Comparison of ENCODE assay signal across 8 cellular contexts in the genomic region with DNA sequence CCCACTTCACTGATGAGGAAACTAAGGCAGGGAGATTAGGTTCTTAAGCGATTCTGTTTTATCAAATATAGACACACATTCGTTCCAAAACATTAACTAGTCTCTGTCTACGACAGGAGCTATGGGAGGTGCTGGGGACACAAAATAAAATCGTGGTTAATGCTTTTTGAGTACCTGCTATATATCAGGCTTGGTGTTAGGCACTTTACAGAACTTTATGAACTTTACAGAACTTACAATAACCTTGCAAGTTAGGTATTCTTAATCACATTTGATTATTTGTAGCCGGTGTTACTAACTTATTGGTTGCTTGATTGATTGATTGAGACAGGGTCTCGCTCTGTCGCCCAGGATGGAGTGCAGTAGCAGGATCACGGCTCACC. TPM values are rescaled to one million over a fixed set of nuclear protein-coding genes. Genes with fewer than 3 reads are reported as not detected.
DNase-seq lines count a peak whose midpoint lies in the region; ATAC-seq, FAIRE-seq and TF ChIP-seq lines count a peak whose summit lies in the region.

No MANE protein-coding gene starts in this region.

- CTCF ChIA-PET in PC-9 (lab: Charles Lee): no interaction called here
- CTCF ChIA-PET in endothelial cell of umbilical vein (lab: Charles Lee): interaction anchor here (1.1 to 7.3 kb wide), 5 partner anchors 40 to 741 kb away, joined by 3 to 193 read pairs (median 29); a partner anchor contains a TSS

- DNase-seq in PC-9: no peak
- DNase-seq in endothelial cell of umbilical vein (ENCODE audit: low read depth, low spot score): no peak
- DNase-seq in psoas muscle: no peak
- no peak for DNase-seq in NCI-H524 (lab: John Stamatoyannopoulos, UW)
- DNase-seq in KG1 (lab: John Stamatoyannopoulos, UW): no peak
- DNase-seq in NCI-H1436 treated with DMSO at 0.1 percent for 48 hours (lab: John Stamatoyannopoulos, UW): no peak

- H3K9ac ChIP-seq in ES-I3 (ENCODE audit: low read depth, low read length): peak overlapping the region; percentile 29; the same call in 1 of the 2 replicates
- H3K9ac ChIP-seq in endothelial cell of umbilical vein (replicated peaks; ENCODE audit: extremely low read depth, insufficient read depth, low read length): no peak overlapping the region

- no peak for TF ChIP-seq POLR2A in endothelial cell of umbilical vein (IDR thresholded peaks at IDR 0.05; ENCODE audit: low read depth, low read length)

- H3K4me1 ChIP-seq in ES-I3 (ENCODE audit: insufficient read depth, low read length) (peaks cover 7% of the 10 kb centered on the region; the same call in 1 of the 2 replicates), PC-9 (replicated peaks; ENCODE audit: insufficient read depth) (peaks cover 15% of the 10 kb centered on the region; the same call in 1 of the 2 replicates), endothelial cell of umbilical vein (ENCODE audit: control insufficient read depth, extremely low read depth, insufficient read depth, low read length) (peaks cover 27% of the 10 kb centered on the region), psoas muscle (peaks cover 22% of the 10 kb centered on the region)

- H3K4me2 ChIP-seq in PC-9 (peak overlapping the region; percentile 100), endothelial cell of umbilical vein (ENCODE audit: insufficient read depth, low read length) (peak overlapping the region; percentile 39)

- TSS peak; percentile 33 for BruUV-seq in PC-9 (replicated peaks; lab: Mats Ljungman, UMichigan)
- TSS peak; percentile 7 for BruUV-seq in endothelial cell of umbilical vein (replicated peaks; lab: Mats Ljungman, UMichigan)

- H3K9me3 ChIP-seq in ES-I3 (ENCODE audit: control insufficient read depth, insufficient read depth, low read length) (no peaks in the 10 kb centered on the region), PC-9 (ENCODE audit: insufficient read depth, low read depth) (no peaks in the 10 kb centered on the region), endothelial cell of umbilical vein (replicated peaks; ENCODE audit: control insufficient read depth, insufficient read depth, low read length) (no peaks in the 10 kb centered on the region), psoas muscle (no peaks in the 10 kb centered on the region)

- H3K9me2 ChIP-seq in PC-9 (ENCODE audit: insufficient read depth): no peaks in the 10 kb centered on the region

- H3K79me2 ChIP-seq in PC-9 (ENCODE audit: low read depth) (peaks cover 29% of the 10 kb centered on the region), endothelial cell of umbilical vein (ENCODE audit: control insufficient read depth, insufficient read depth, low read length) (peaks cover 33% of the 10 kb centered on the region)

- H3K4me3 ChIP-seq in PC-9 (peak overlapping the region; percentile 50; the same call in 1 of the 2 replicates), endothelial cell of umbilical vein (replicated peaks in 1 of 3; ENCODE audit: insufficient read depth in 1 of 3, low read depth in 1 of 3, low read length in 3 of 3) (peak overlapping the region in 1 of 3 experiments; percentile 76), psoas muscle (peak overlapping the region; percentile 91)

- no peak overlapping the region for H3K27ac ChIP-seq in PC-9
- H3K27ac ChIP-seq in endothelial cell of umbilical vein (ENCODE audit: insufficient read depth, low read depth, low read length): no peak overlapping the region
- peak overlapping the region; percentile 94 for H3K27ac ChIP-seq in psoas muscle

- intact Hi-C loops in PC-9 (cut with micrococcal nuclease; ENCODE audit: unreplicated experiment) (no loop called here), endothelial cell of umbilical vein (cut with micrococcal nuclease) (loop anchor here (5.0 kb wide), 2 partner anchors 302 to 482 kb away; a partner anchor contains a TSS), psoas muscle (cut with DNase I) (loop anchor here (5.0 kb wide), 2 partner anchors 87 to 147 kb away; a partner anchor contains a TSS)

- dilution Hi-C loops in endothelial cell of umbilical vein (cut with MboI; ENCODE audit: extremely low pct_ligation_motif_present, low sequenced_read_pairs): no loop called here

- ATAC-seq in psoas muscle (no peak), GM18498 (IDR thresholded peaks at IDR 0.05; ENCODE audit: unreplicated experiment) (no peak)

- TF ChIP-seq CTCF in PC-9 (conservative IDR thresholded peaks at IDR 0.05) (no peak), endothelial cell of umbilical vein (IDR thresholded peaks at IDR 0.05; ENCODE audit: extremely low read depth in 1 of 2, insufficient read depth in 1 of 2, low read depth in 1 of 2, low read length in 2 of 2) (no peak), psoas muscle (IDR thresholded peaks at IDR 0.05) (no peak)

- no peaks in the 10 kb centered on the region for H3F3A ChIP-seq in PC-9 (ENCODE audit: insufficient read depth, low read depth)

- H3K9me1 ChIP-seq in endothelial cell of umbilical vein (replicated peaks; ENCODE audit: control insufficient read depth, extremely low read depth, insufficient read depth, low read length): no peaks in the 10 kb centered on the region

- peak; percentile 18 for FAIRE-seq in endothelial cell of umbilical vein (lab: Jason Lieb, UNC)

- H2AFZ ChIP-seq in PC-9: peak overlapping the region; percentile 77; the same call in 1 of the 2 replicates
- peak overlapping the region; percentile 83 for H2AFZ ChIP-seq in endothelial cell of umbilical vein (ENCODE audit: low read depth, low read length)

- POLR2A ChIA-PET in PC-9 (lab: Charles Lee; ENCODE audit: unreplicated experiment) (no interaction called here), endothelial cell of umbilical vein (lab: Charles Lee) (interaction anchor here (1.2 kb wide), 1 partner anchor 40 kb away, joined by 3 read pairs; no protein-coding TSS in a partner anchor)

- WGBS in psoas muscle, 3 donors: 78 to 86% (median 84%) methylated on average over 8 of the region's 8 CpGs

- H4K20me1 ChIP-seq in PC-9 (ENCODE audit: insufficient read depth): peaks cover 30% of the 10 kb centered on the region
- no peaks in the 10 kb centered on the region for H4K20me1 ChIP-seq in endothelial cell of umbilical vein (replicated peaks; ENCODE audit: control insufficient read depth, extremely low read depth, insufficient read depth, low read length)

- peaks cover 4% of the 10 kb centered on the region; the same call in 1 of the 2 replicates for H3K36me3 ChIP-seq in ES-I3 (ENCODE audit: insufficient read depth, low read length)
- H3K36me3 ChIP-seq in PC-9 (ENCODE audit: low read depth): no peaks in the 10 kb centered on the region
- peaks cover 0 to 4% of the 10 kb centered on the region in 2 experiments for H3K36me3 ChIP-seq in endothelial cell of umbilical vein (ENCODE audit: control insufficient read depth in 2 of 2, extremely low read depth in 1 of 2, insufficient read depth in 2 of 2, low read length in 2 of 2)
- H3K36me3 ChIP-seq in psoas muscle (ENCODE audit: insufficient read depth in 1 of 2, low read depth in 1 of 2): peaks cover 4 to 13% of the 10 kb centered on the region in 2 donors

- no peaks in the 10 kb centered on the region for H3K27me3 ChIP-seq in PC-9 (ENCODE audit: insufficient read depth, low read depth)
- no peaks in the 10 kb centered on the region for H3K27me3 ChIP-seq in endothelial cell of umbilical vein (ENCODE audit: control insufficient read depth in 2 of 2, insufficient read depth in 2 of 2, low read length in 2 of 2)
- H3K27me3 ChIP-seq in psoas muscle (ENCODE audit: insufficient read depth in 3 of 3, low read length in 2 of 3): no peaks in the 10 kb centered on the region

TF ChIP-seq in endothelial cell of umbilical vein, 7 proteins besides CTCF, POLR2A, EP300 and RAD21:
- no peak for TF ChIP-seq JUN (IDR thresholded peaks at IDR 0.05; ENCODE audit: borderline replicate concordance, insufficient read depth, insufficient read length, low read depth)
- TF ChIP-seq FOS (IDR thresholded peaks at IDR 0.05; ENCODE audit: borderline replicate concordance, insufficient read depth, low read length): no peak
- no peak for TF ChIP-seq MYC (IDR thresholded peaks at IDR 0.05; ENCODE audit: low read depth, low read length)
- no peak for TF ChIP-seq GATA2 (IDR thresholded peaks at IDR 0.05; ENCODE audit: insufficient read depth, insufficient read length, low read depth, low read length)
- no peak for TF ChIP-seq EZH2 (IDR thresholded peaks at IDR 0.05; ENCODE audit: borderline replicate concordance, low read depth, low read length, severe bottlenecking)
- TF ChIP-seq, protein P1, sequence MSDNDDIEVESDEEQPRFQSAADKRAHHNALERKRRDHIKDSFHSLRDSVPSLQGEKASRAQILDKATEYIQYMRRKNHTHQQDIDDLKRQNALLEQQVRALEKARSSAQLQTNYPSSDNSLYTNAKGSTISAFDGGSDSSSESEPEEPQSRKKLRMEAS (IDR thresholded peaks at IDR 0.05; ENCODE audit: insufficient read depth, insufficient read length): no peak
- TF ChIP-seq POLR2AphosphoS5 (IDR thresholded peaks at IDR 0.05; ENCODE audit: insufficient read depth, low read depth, low read length): no peak

RNA-seq across cellular contexts. Expression of a gene that starts 0.5 kb away (rescaled TPM):
- total RNA-seq in PC-9 (2021) (11.5 and 14.3 TPM in 2 replicates), endothelial cell of umbilical vein (17.0 and 23.1 TPM in 2 replicates), psoas muscle (10 to 100 TPM in 3 of 4 donors, 1 to 10 TPM in 1; 9.2 to 20.9 (median 13.4) TPM)
- polyA plus RNA-seq in endothelial cell of umbilical vein (6.7 and 8.4 TPM in 2 replicates), psoas muscle (10 to 100 TPM in 2 of 3 donors, 1 to 10 TPM in 1; 8.6 to 12.1 (median 10.4) TPM)
- polyA plus RNA-seq in endothelial cell of umbilical vein (2011; cell fraction: cytosol; rRNA removed): 9.9 and 12.2 TPM in 2 replicates
- 27.4 and 28.4 TPM in 2 replicates for polyA plus RNA-seq in endothelial cell of umbilical vein (2011; cell fraction: nucleus; rRNA removed)
- polyA plus RNA-seq in endothelial cell of umbilical vein (2012): 13.2 and 17.2 TPM in 2 replicates
- 9.1 and 15.4 TPM in 2 replicates for polyA minus RNA-seq in endothelial cell of umbilical vein
- polyA minus RNA-seq in endothelial cell of umbilical vein (2011; cell fraction: cytosol; rRNA and poly(A)+ RNA removed): 31.7 TPM
- 11.5 and 13.9 TPM in 2 replicates for polyA minus RNA-seq in endothelial cell of umbilical vein (2011; cell fraction: nucleus; rRNA and poly(A)+ RNA removed)

RNA-seq across cellular contexts. Expression of a gene that starts 40.2 kb away (rescaled TPM):
- 10.4 and 12.2 TPM in 2 replicates for total RNA-seq in PC-9 (2021)
- 21.7 and 23.2 TPM in 2 replicates for total RNA-seq in endothelial cell of umbilical vein
- 13.1 and 15.3 TPM in 2 replicates for polyA plus RNA-seq in endothelial cell of umbilical vein
- polyA plus RNA-seq in endothelial cell of umbilical vein (2011; cell fraction: cytosol; rRNA removed): 11.7 and 11.8 TPM in 2 replicates
- polyA plus RNA-seq in endothelial cell of umbilical vein (2011; cell fraction: nucleus; rRNA removed): 22.5 and 29.6 TPM in 2 replicates
- polyA plus RNA-seq in endothelial cell of umbilical vein (2012): 18.5 and 23.5 TPM in 2 replicates
- polyA minus RNA-seq in endothelial cell of umbilical vein: 19.3 and 20.5 TPM in 2 replicates
- 7.7 TPM for polyA minus RNA-seq in endothelial cell of umbilical vein (2011; cell fraction: cytosol; rRNA and poly(A)+ RNA removed)
- polyA minus RNA-seq in endothelial cell of umbilical vein (2011; cell fraction: nucleus; rRNA and poly(A)+ RNA removed): 8.4 and 13.5 TPM in 2 replicates
- total RNA-seq in psoas muscle: 10 to 100 TPM; 10.9 to 15.8 (median 14.8) TPM
- polyA plus RNA-seq in psoas muscle: 10 to 100 TPM; 11.6 to 45.5 (median 16.2) TPM
